21 cellular contexts compared by ENCODE assay signal in genomic region chr3:111733154-111733553, GRCh38. TPM values are rescaled to one million over a fixed set of nuclear protein-coding genes. Genes with fewer than 3 reads are reported as not detected.
DNase-seq lines count a peak whose midpoint lies in the region; ATAC-seq, FAIRE-seq and TF ChIP-seq lines count a peak whose summit lies in the region.
"Had no signal": no experiment of that assay in that cellular context is flagged by ENCODE, and none has a peak within 500 bp of the region (broad histone marks: within the 10 kb centered on the region; RNA-seq: fewer than 3 reads in every experiment).

No MANE protein-coding gene starts in this region.

- peak; percentile 79 for DNase-seq in DMS53 (lab: John Stamatoyannopoulos, UW)
- DNase-seq in bronchial epithelial cell (ENCODE audit: low read depth): no peak
- DNase-seq in left kidney (ENCODE audit: low read depth, low spot score): peak; percentile 87
- DNase-seq in small intestine: peak; percentile 29
- no peak for DNase-seq in stimulated activated CD4-positive, alpha-beta T cell treated with anti-CD3 and anti-CD28 coated beads, Interleukin-2, amount 100 ng/mL, for 24 hours
- no peak for DNase-seq in NCI-H2196 (lab: John Stamatoyannopoulos, UW; ENCODE audit: unreplicated experiment)
- DNase-seq: activated CD4-positive, alpha-beta T cell treated with anti-CD3 and anti-CD28 coated beads for 48 hours; activated naive CD8-positive, alpha-beta T cell treated with anti-CD3 and anti-CD28 coated beads, Interleukin-2, amount 50 U/mL, for 24 hours; CD8-positive, alpha-beta memory T cell; EL; HFFc6; natural killer cell; NCI-H1930; NCI-H446; posterior cingulate gyrus had no signal

- 15 to 59% (median 33%) methylated on average over 5 of the region's 5 CpGs for WGBS in small intestine, 3 donors

- H3K27me3 ChIP-seq in bronchial epithelial cell (ENCODE audit: control insufficient read depth, insufficient read depth, low read length) (no peaks in the 10 kb centered on the region), small intestine (ENCODE audit: control insufficient read depth in 2 of 2, insufficient read depth in 2 of 2, low read length in 2 of 2) (no peaks in the 10 kb centered on the region)
- H3K27me3 ChIP-seq: breast epithelium had no signal

- peaks cover 2 to 9% of the 10 kb centered on the region in 2 donors for H3K4me1 ChIP-seq in small intestine (ENCODE audit: control insufficient read depth in 2 of 2, insufficient read depth in 1 of 2, low read depth in 1 of 2, low read length in 1 of 2)

- no peak for TF ChIP-seq CTCF in bronchial epithelial cell (IDR thresholded peaks at IDR 0.05; ENCODE audit: insufficient read depth, low read length, severe bottlenecking)

- no peaks in the 10 kb centered on the region for H3K9me3 ChIP-seq in small intestine (ENCODE audit: control insufficient read depth, low read depth)
- H3K9me3 ChIP-seq: breast epithelium had no signal

- FAIRE-seq in bronchial epithelial cell (lab: Jason Lieb, UNC) (no peak), small intestine (lab: Jason Lieb, UNC) (no peak)
- FAIRE-seq: GM18507, K562 had no signal

- peaks cover 1% of the 10 kb centered on the region for H3K36me3 ChIP-seq in bronchial epithelial cell (ENCODE audit: control insufficient read depth, insufficient read depth, low read length)
- no peaks in the 10 kb centered on the region for H3K36me3 ChIP-seq in small intestine (ENCODE audit: control insufficient read depth in 2 of 2, insufficient read depth in 2 of 2, low read length in 2 of 2)
- H3K36me3 ChIP-seq: breast epithelium had no signal

- no peak overlapping the region for H3K27ac ChIP-seq in small intestine (ENCODE audit: low read depth in 1 of 2, low read length in 1 of 2)
- H3K27ac ChIP-seq: breast epithelium had no signal

- no peak for ATAC-seq in GM19463 (IDR thresholded peaks at IDR 0.05; ENCODE audit: unreplicated experiment)
- ATAC-seq in GM21381 (IDR thresholded peaks at IDR 0.05; ENCODE audit: unreplicated experiment): no peak
- ATAC-seq: activated naive CD8-positive, alpha-beta T cell treated with anti-CD3 and anti-CD28 coated beads, Interleukin-2, amount 50 U/mL, for 24 hours; K562; natural killer cell had no signal

- H3K4me3 ChIP-seq in bronchial epithelial cell (ENCODE audit: low read depth, low read length) (peak overlapping the region; percentile 55), small intestine (ENCODE audit: low read depth in 1 of 2, low read length in 2 of 2) (no peak overlapping the region)
- H3K4me3 ChIP-seq: breast epithelium, K562, lung had no signal

RNA-seq across cellular contexts. Expression of gene PLCXD2, which starts 58.7 kb away (rescaled TPM):
- 12.1 and 30.5 TPM in 2 replicates for total RNA-seq in bronchial epithelial cell
- polyA plus RNA-seq in small intestine: 1 to 10 TPM; 1.4 to 3.4 (median 1.8) TPM

Comparison
In these comparisons a context has a peak if more than half of its experiments do, and no peak if none do; other contexts are left out.
1. DNase-seq: peak in DMS53 (single experiment), left kidney (single experiment) and small intestine (single experiment); none in bronchial epithelial cell (single experiment), stimulated activated CD4-positive, alpha-beta T cell treated with anti-CD3 and anti-CD28 coated beads, Interleukin-2, amount 100 ng/mL, for 24 hours (0 of 2) and NCI-H2196 (single experiment).